ENCODE assay signal across 8 cellular contexts in genomic region chr2:85355073-85355410, GRCh38. TPM values are rescaled to one million over a fixed set of nuclear protein-coding genes. Genes with fewer than 3 reads are reported as not detected.
DNase-seq lines count a peak whose midpoint lies in the region; ATAC-seq, FAIRE-seq and TF ChIP-seq lines count a peak whose summit lies in the region.

No MANE protein-coding gene starts in this region.

- H4K5ac ChIP-seq in H1 (ENCODE audit: insufficient read length, low read depth, low read length), result no peak overlapping the region

- H3K27me3 ChIP-seq in H1 (replicated peaks in 1 of 4; ENCODE audit: control insufficient read depth in 3 of 4, extremely low read depth in 1 of 4, insufficient read depth in 3 of 4, low read length in 3 of 4), result no peaks in the 10 kb centered on the region
- no peaks in the 10 kb centered on the region for H3K27me3 ChIP-seq in neuronal stem cell (ENCODE audit: control insufficient read depth in 3 of 3, insufficient read depth in 3 of 3, low read depth in 1 of 3, low read length in 3 of 3)

- no peaks in the 10 kb centered on the region for H3K9me3 Mint-ChIP-seq in stimulated activated naive CD8-positive, alpha-beta T cell treated with anti-CD3 and anti-CD28 coated beads, Interleukin-15, Interleukin-2, amounts not matched to agents 100 ng/mL and 50 ng/mL, for 24 hours

- H2BK20ac ChIP-seq in H1 (ENCODE audit: low read length), result no peak overlapping the region

- DNase-seq in stimulated activated naive CD8-positive, alpha-beta T cell treated with anti-CD3 and anti-CD28 coated beads, Interleukin-15, Interleukin-2, amounts not matched to agents 100 U/mL and 50 U/mL, for 24 hours, result no peak
- DNase-seq in LNCaP clone FGC (ENCODE audit: low read depth) (no peak), H1 (ENCODE audit: low read depth in 1 of 2, low spot score in 2 of 2) (no peak), neuronal stem cell (ENCODE audit: low spot score) (no peak), NCI-H2029 (lab: John Stamatoyannopoulos, UW) (no peak), NCI-H82 treated with DMSO at 0.1 percent for 48 hours (lab: John Stamatoyannopoulos, UW; ENCODE audit: unreplicated experiment) (no peak), NCI-H1436 (lab: John Stamatoyannopoulos, UW) (no peak)

- H3K36me3 ChIP-seq in H1 (ENCODE audit: control insufficient read depth in 2 of 4, insufficient read depth in 4 of 4, low read length in 3 of 4) (peaks cover 0 to 7% (median 0%) of the 10 kb centered on the region in 4 experiments; a peak in 2 of 8 replicates), neuronal stem cell (replicated peaks in 1 of 2; ENCODE audit: control insufficient read depth in 2 of 2, insufficient read depth in 2 of 2, low read length in 2 of 2) (peaks cover 14 to 53% of the 10 kb centered on the region in 2 donors)

- peak overlapping the region in 3 of 4 experiments; percentile 61 to 77 (median 61); a peak in 5 of 7 replicates for H3K9ac ChIP-seq in H1 (replicated peaks in 1 of 4; ENCODE audit: extremely low read depth in 1 of 4, low read depth in 3 of 4, low read length in 3 of 4)
- peak overlapping the region; percentile 90 for H3K9ac ChIP-seq in neuronal stem cell (ENCODE audit: low read depth, low read length, poor library complexity)

- H3K36me3 Mint-ChIP-seq in stimulated activated naive CD8-positive, alpha-beta T cell treated with anti-CD3 and anti-CD28 coated beads, Interleukin-15, Interleukin-2, amounts not matched to agents 100 ng/mL and 50 ng/mL, for 24 hours (ENCODE audit: low read depth), result peaks cover 39% of the 10 kb centered on the region

- POLR2A ChIA-PET in H1 (lab: Charles Lee; ENCODE audit: partially characterized antibody), result interaction anchor here (0.6 to 4.5 kb wide), 23 partner anchors 9 to 300 kb away, joined by 3 to 23 read pairs (median 4); partner anchors contain the start of genes MAT2A, TGOLN2 and VAMP8

- CTCF ChIA-PET in H1 (lab: Charles Lee; ENCODE audit: partially characterized antibody), result interaction anchor here (0.9 to 2.6 kb wide), 5 partner anchors 10 to 196 kb away, joined by 3 to 11 read pairs (median 5); no protein-coding TSS in a partner anchor

- no peak for TF ChIP-seq RAD21 in H1 (IDR thresholded peaks at IDR 0.05 in 1 of 2, conservative IDR thresholded peaks at IDR 0.05 in 1 of 2; ENCODE audit: low read depth in 2 of 2, low read length in 2 of 2)

- H2BK15ac ChIP-seq in H1 (ENCODE audit: low read length) (0 out of 2 replicates have a peak overlapping the region, but pooled peaks have one; percentile 83), neuronal stem cell (ENCODE audit: low read length) (no peak overlapping the region)

- no peaks in the 10 kb centered on the region for H4K20me1 ChIP-seq in H1 (replicated peaks in 1 of 2; ENCODE audit: control insufficient read depth in 1 of 2, insufficient read depth in 2 of 2, low read length in 2 of 2)

- no peak for TF ChIP-seq CTCF in LNCaP clone FGC (IDR thresholded peaks at IDR 0.05; ENCODE audit: control insufficient read depth, extremely low read depth, insufficient read depth)
- no peak for TF ChIP-seq CTCF in H1 (IDR thresholded peaks at IDR 0.05; ENCODE audit: control extremely low read depth in 1 of 3, insufficient read depth in 1 of 3, low read depth in 1 of 3, low read length in 3 of 3)

- TF ChIP-seq EP300 in H1 (IDR thresholded peaks at IDR 0.05; ENCODE audit: borderline replicate concordance in 1 of 2, low read depth in 2 of 2, low read length in 2 of 2), result no peak

- no peaks in the 10 kb centered on the region for H3K79me1 ChIP-seq in H1 (ENCODE audit: low read depth, low read length)
- no peaks in the 10 kb centered on the region for H3K79me1 ChIP-seq in neuronal stem cell (ENCODE audit: low read depth, low read length)

- no peak for ATAC-seq in stimulated activated naive CD8-positive, alpha-beta T cell treated with anti-CD3 and anti-CD28 coated beads, Interleukin-15, Interleukin-2, amounts not matched to agents 100 U/mL and 50 U/mL, for 24 hours

- no peak for FAIRE-seq in H1 (lab: Jason Lieb, UNC)

- peak overlapping the region; percentile 96 for H3K4me3 ChIP-seq in LNCaP clone FGC (ENCODE audit: low read depth, low read length)
- H3K4me3 ChIP-seq in H1 (ENCODE audit: extremely low read depth in 1 of 4, insufficient read depth in 2 of 4, low read depth in 3 of 4, low read length in 4 of 4), result peak overlapping the region; percentile 75 to 96 (median 90)
- H3K4me3 ChIP-seq in neuronal stem cell (ENCODE audit: low read length in 2 of 2), result peak overlapping the region; percentile 82 to 93

- H2AFZ ChIP-seq in H1 (ENCODE audit: low read length), result peak overlapping the region; percentile 96
- H2AFZ ChIP-seq in neuronal stem cell (ENCODE audit: low read length), result peak overlapping the region; percentile 97

- H3K18ac ChIP-seq in H1 (ENCODE audit: extremely low read depth, low read length) (0 out of 2 replicates have a peak overlapping the region, but pooled peaks have one; percentile 72), neuronal stem cell (ENCODE audit: low read length) (peak overlapping the region; percentile 90)

- H3K79me2 ChIP-seq in H1 (ENCODE audit: control insufficient read depth in 1 of 2, insufficient read depth in 2 of 2, low read length in 2 of 2), result no peaks in the 10 kb centered on the region

- no peak overlapping the region for H2AK5ac ChIP-seq in H1 (ENCODE audit: low read depth, low read length)
- H2AK5ac ChIP-seq in neuronal stem cell (ENCODE audit: low read depth, low read length), result no peak overlapping the region

- H2BK120ac ChIP-seq in H1 (replicated peaks; ENCODE audit: low read depth, low read length) (no peak overlapping the region), neuronal stem cell (ENCODE audit: low read depth, low read length) (no peak overlapping the region)

- peak overlapping the region; percentile 97 for H3K4me3 Mint-ChIP-seq in stimulated activated naive CD8-positive, alpha-beta T cell treated with anti-CD3 and anti-CD28 coated beads, Interleukin-15, Interleukin-2, amounts not matched to agents 100 ng/mL and 50 ng/mL, for 24 hours

- no peak overlapping the region for H2BK12ac ChIP-seq in H1 (ENCODE audit: low read depth, low read length)
- H2BK12ac ChIP-seq in neuronal stem cell (ENCODE audit: low read length), result no peak overlapping the region

- H3K4ac ChIP-seq in H1 (replicated peaks; ENCODE audit: insufficient read length, low read depth, low read length) (no peak overlapping the region), neuronal stem cell (ENCODE audit: low read length) (no peak overlapping the region)

- TF ChIP-seq POLR2A in H1 (IDR thresholded peaks at IDR 0.05; ENCODE audit: control extremely low read depth in 1 of 2, low read depth in 2 of 2, low read length in 2 of 2), result no peak

- H4K8ac ChIP-seq in H1 (ENCODE audit: extremely low read depth, insufficient read depth, low read length) (no peak overlapping the region; the same call in 1 of the 2 replicates), neuronal stem cell (ENCODE audit: low read depth, low read length) (no peak overlapping the region)

- H4K91ac ChIP-seq in H1 (replicated peaks; ENCODE audit: insufficient read length, low read length) (no peak overlapping the region), neuronal stem cell (ENCODE audit: low read depth, low read length, poor library complexity) (no peak overlapping the region)

- H3K4me1 Mint-ChIP-seq in stimulated activated naive CD8-positive, alpha-beta T cell treated with anti-CD3 and anti-CD28 coated beads, Interleukin-15, Interleukin-2, amounts not matched to agents 100 ng/mL and 50 ng/mL, for 24 hours (ENCODE audit: low read depth), result peaks cover 40% of the 10 kb centered on the region

- H3K23ac ChIP-seq in H1 (ENCODE audit: insufficient read length) (no peak overlapping the region), neuronal stem cell (ENCODE audit: low read depth, low read length, poor library complexity) (no peak overlapping the region)

- H3K56ac ChIP-seq in H1 (replicated peaks; ENCODE audit: insufficient read length, low read depth, low read length), result no peak overlapping the region

- 26% methylated on average over 10 of the region's 10 CpGs; no CpG with 5 or more reads in 1 of the 2 experiments for WGBS in H1 (ENCODE audit: extremely low coverage in 1 of 2, insufficient coverage in 1 of 2, insufficient read length in 1 of 2, insufficient replicate concordance in 2 of 2, low coverage in 1 of 2, low lambda C conversion rate in 2 of 2, missing lambda C conversion rate in 1 of 2), 2 experiments
- no CpG with 5 or more reads among the region's 10 CpGs for WGBS in neuronal stem cell (ENCODE audit: extremely low coverage in 2 of 2, insufficient read length in 2 of 2, insufficient replicate concordance in 1 of 2), 2 donors

- H2BK5ac ChIP-seq in H1 (ENCODE audit: low read depth, low read length) (no peak overlapping the region), neuronal stem cell (ENCODE audit: low read length) (peak overlapping the region; percentile 16)

- H3K23me2 ChIP-seq in H1 (ENCODE audit: low read depth, low read length), result peaks cover 8% of the 10 kb centered on the region

- H3K9me3 ChIP-seq in H1 (ENCODE audit: insufficient read depth in 2 of 2, low read depth in 1 of 2, low read length in 1 of 2), result no peaks in the 10 kb centered on the region
- no peaks in the 10 kb centered on the region for H3K9me3 ChIP-seq in neuronal stem cell (replicated peaks in 1 of 2; ENCODE audit: control insufficient read depth in 2 of 2, insufficient read depth in 1 of 2, low read depth in 1 of 2, low read length in 2 of 2)

- H3K14ac ChIP-seq in H1 (ENCODE audit: insufficient read length) (no peak overlapping the region), neuronal stem cell (ENCODE audit: low read length) (no peak overlapping the region)

- H3K27ac ChIP-seq in H1 (ENCODE audit: low read depth, low read length) (no peak overlapping the region), neuronal stem cell (replicated peaks; ENCODE audit: low read length) (no peak overlapping the region)

- H3K4me2 ChIP-seq in H1 (ENCODE audit: insufficient read depth in 1 of 2, low read depth in 2 of 2, low read length in 2 of 2) (peak overlapping the region; percentile 85 to 96), neuronal stem cell (ENCODE audit: insufficient read depth, low read length, poor library complexity, severe bottlenecking) (peak overlapping the region; percentile 67)

- H3K27me3 Mint-ChIP-seq in stimulated activated naive CD8-positive, alpha-beta T cell treated with anti-CD3 and anti-CD28 coated beads, Interleukin-15, Interleukin-2, amounts not matched to agents 100 ng/mL and 50 ng/mL, for 24 hours, result no peaks in the 10 kb centered on the region

- H3K4me1 ChIP-seq in H1 (replicated peaks in 1 of 4; ENCODE audit: control insufficient read depth in 3 of 4, insufficient read depth in 4 of 4, low read length in 3 of 4), result peaks cover 0 to 3% (median 1%) of the 10 kb centered on the region in 4 experiments; a peak in 2 of 7 replicates
- peaks cover 4 to 7% of the 10 kb centered on the region in 2 donors for H3K4me1 ChIP-seq in neuronal stem cell (ENCODE audit: control insufficient read depth in 2 of 2, insufficient read depth in 1 of 2, low read depth in 1 of 2, low read length in 2 of 2)

- peak overlapping the region; percentile 96 for H3K27ac Mint-ChIP-seq in stimulated activated naive CD8-positive, alpha-beta T cell treated with anti-CD3 and anti-CD28 coated beads, Interleukin-15, Interleukin-2, amounts not matched to agents 100 ng/mL and 50 ng/mL, for 24 hours

RNA-seq across cellular contexts. Expression of gene ELMOD3, which starts 0.5 kb away (rescaled TPM):
- total RNA-seq in H1 (2021; fragmentation: NEBNext Ultra II Directional; extraction: Animal tissue kit (Norgen Biotek cat#: 25700)), result 6.9 and 10.2 TPM in 2 replicates
- polyA plus RNA-seq in H1 (2011; rRNA removed), result 8.5 and 9.3 TPM in 2 replicates
- 12.4 TPM for polyA plus RNA-seq in H1 (2011; cell fraction: cytosol; rRNA removed)
- 29.5 TPM for polyA plus RNA-seq in H1 (2011; cell fraction: nucleus; rRNA removed)
- 7.9 to 10.0 TPM (median 8.7 TPM) in 4 replicates for polyA plus RNA-seq in H1 (2012, experiment 1 of 2)
- polyA plus RNA-seq in H1 (2012, experiment 2 of 2), result 6.2 TPM
- polyA plus RNA-seq in H1 (2013, experiment 1 of 2), result 6.1 TPM
- 5.4 TPM for polyA plus RNA-seq in H1 (2013, experiment 2 of 2)
- polyA minus RNA-seq in H1 (2011; rRNA and poly(A)+ RNA removed), result 17.1 and 19.0 TPM in 2 replicates
- 3.7 TPM for polyA minus RNA-seq in H1 (2011; cell fraction: cytosol; rRNA and poly(A)+ RNA removed)
- 12.8 TPM for polyA minus RNA-seq in H1 (2011; cell fraction: nucleus; rRNA and poly(A)+ RNA removed)
- 14.0 TPM for polyA plus RNA-seq in neuronal stem cell (2013, experiment 1 of 2)
- polyA plus RNA-seq in neuronal stem cell (2013, experiment 2 of 2), result 13.1 TPM

RNA-seq across cellular contexts. Expression of gene RETSAT, which starts 0.7 kb away (rescaled TPM):
- 13.6 and 15.8 TPM in 2 replicates for total RNA-seq in H1 (2021; fragmentation: NEBNext Ultra II Directional; extraction: Animal tissue kit (Norgen Biotek cat#: 25700))
- polyA plus RNA-seq in H1 (2011; rRNA removed), result 16.7 and 20.7 TPM in 2 replicates
- 16.8 TPM for polyA plus RNA-seq in H1 (2011; cell fraction: cytosol; rRNA removed)
- polyA plus RNA-seq in H1 (2011; cell fraction: nucleus; rRNA removed), result 39.0 TPM
- 17.4 to 21.6 TPM (median 19.9 TPM) in 4 replicates for polyA plus RNA-seq in H1 (2012, experiment 1 of 2)
- polyA plus RNA-seq in H1 (2012, experiment 2 of 2), result 9.2 TPM
- 22.1 TPM for polyA plus RNA-seq in H1 (2013, experiment 1 of 2)
- 21.2 TPM for polyA plus RNA-seq in H1 (2013, experiment 2 of 2)
- polyA minus RNA-seq in H1 (2011; rRNA and poly(A)+ RNA removed), result 28.0 and 29.1 TPM in 2 replicates
- 23.9 TPM for polyA minus RNA-seq in H1 (2011; cell fraction: cytosol; rRNA and poly(A)+ RNA removed)
- polyA minus RNA-seq in H1 (2011; cell fraction: nucleus; rRNA and poly(A)+ RNA removed), result 15.0 TPM
- polyA plus RNA-seq in neuronal stem cell (2013, experiment 1 of 2), result 7.8 TPM
- 8.5 TPM for polyA plus RNA-seq in neuronal stem cell (2013, experiment 2 of 2)

RNA-seq across cellular contexts. Expression of gene TGOLN2, which starts 27.3 kb away (rescaled TPM):
- total RNA-seq in H1 (2021; fragmentation: NEBNext Ultra II Directional; extraction: Animal tissue kit (Norgen Biotek cat#: 25700)), result 36.3 and 38.9 TPM in 2 replicates
- 31.1 and 33.9 TPM in 2 replicates for polyA plus RNA-seq in H1 (2011; rRNA removed)
- 36.4 TPM for polyA plus RNA-seq in H1 (2011; cell fraction: cytosol; rRNA removed)
- polyA plus RNA-seq in H1 (2011; cell fraction: nucleus; rRNA removed), result 29.4 TPM
- 21.1 to 28.9 TPM (median 25.9 TPM) in 4 replicates for polyA plus RNA-seq in H1 (2012, experiment 1 of 2)
- 3.1 TPM for polyA plus RNA-seq in H1 (2012, experiment 2 of 2)
- polyA plus RNA-seq in H1 (2013, experiment 1 of 2), result 46.3 TPM
- 52.7 TPM for polyA plus RNA-seq in H1 (2013, experiment 2 of 2)
- polyA minus RNA-seq in H1 (2011; rRNA and poly(A)+ RNA removed), result 23.4 and 26.2 TPM in 2 replicates
- polyA minus RNA-seq in H1 (2011; cell fraction: cytosol; rRNA and poly(A)+ RNA removed), result 19.7 TPM
- 21.7 TPM for polyA minus RNA-seq in H1 (2011; cell fraction: nucleus; rRNA and poly(A)+ RNA removed)
- polyA plus RNA-seq in neuronal stem cell (2013, experiment 1 of 2), result 24.7 TPM
- polyA plus RNA-seq in neuronal stem cell (2013, experiment 2 of 2), result 25.4 TPM

RNA-seq across cellular contexts. Expression of gene CAPG, which starts 55.1 kb away (rescaled TPM):
- total RNA-seq in H1 (2021; fragmentation: NEBNext Ultra II Directional; extraction: Animal tissue kit (Norgen Biotek cat#: 25700)), result 78.6 and 80.5 TPM in 2 replicates
- polyA plus RNA-seq in H1 (2011; rRNA removed), result 89.0 and 114 TPM in 2 replicates
- polyA plus RNA-seq in H1 (2011; cell fraction: cytosol; rRNA removed), result 123 TPM
- 114 TPM for polyA plus RNA-seq in H1 (2011; cell fraction: nucleus; rRNA removed)
- polyA plus RNA-seq in H1 (2012, experiment 1 of 2), result 83.9 to 123 TPM (median 109 TPM) in 4 replicates
- 62.0 TPM for polyA plus RNA-seq in H1 (2012, experiment 2 of 2)
- polyA plus RNA-seq in H1 (2013, experiment 1 of 2), result 119 TPM
- 114 TPM for polyA plus RNA-seq in H1 (2013, experiment 2 of 2)
- 37.3 and 60.0 TPM in 2 replicates for polyA minus RNA-seq in H1 (2011; rRNA and poly(A)+ RNA removed)
- polyA minus RNA-seq in H1 (2011; cell fraction: cytosol; rRNA and poly(A)+ RNA removed), result 34.6 TPM
- 30.6 TPM for polyA minus RNA-seq in H1 (2011; cell fraction: nucleus; rRNA and poly(A)+ RNA removed)
- 41.7 TPM for polyA plus RNA-seq in neuronal stem cell (2013, experiment 1 of 2)
- 42.5 TPM for polyA plus RNA-seq in neuronal stem cell (2013, experiment 2 of 2)
